Comparison of ENCODE assay signal across 8 cellular contexts in the genomic region with DNA sequence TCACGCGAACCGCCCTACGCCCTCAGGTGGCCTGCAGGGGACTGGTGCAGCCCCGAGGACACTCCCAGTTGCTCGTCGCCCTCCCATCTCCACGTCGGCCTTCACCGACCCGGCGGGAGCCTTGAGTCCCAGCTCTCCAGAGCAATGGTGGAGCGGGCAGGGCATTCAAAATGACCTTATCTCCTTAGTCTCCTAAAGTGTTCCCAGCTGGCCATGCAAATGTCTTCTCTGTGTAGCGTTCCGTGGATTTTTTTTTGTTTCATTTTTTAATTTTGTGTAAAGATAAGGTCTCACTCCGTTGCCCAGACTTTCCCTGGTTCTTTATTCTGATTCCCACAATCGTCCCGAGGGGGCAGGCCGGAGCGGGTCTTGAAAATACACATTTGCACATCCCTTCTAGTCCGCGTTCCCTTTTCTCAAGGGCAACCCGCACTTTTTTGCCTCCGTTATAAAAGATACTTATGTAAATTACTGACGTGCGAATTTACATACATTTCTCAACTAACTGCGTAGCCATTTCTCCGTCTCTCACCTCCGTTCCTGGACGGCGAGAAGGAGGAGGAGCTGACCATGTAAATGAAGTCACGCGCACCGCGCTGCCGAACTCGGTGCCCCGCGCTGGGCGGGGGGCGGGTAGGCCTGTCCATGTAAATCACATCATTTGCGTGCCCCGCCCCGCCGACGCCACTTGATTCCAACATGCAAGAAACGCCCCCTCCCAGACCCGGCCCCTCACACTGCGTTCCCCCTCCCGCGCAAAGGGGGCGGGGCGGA. TPM values are rescaled to one million over a fixed set of nuclear protein-coding genes. Genes with fewer than 3 reads are reported as not detected.
DNase-seq lines count a peak whose midpoint lies in the region; ATAC-seq and TF ChIP-seq lines count a peak whose summit lies in the region.

No MANE protein-coding gene starts in this region.

- H3K36me3 ChIP-seq in BJ (ENCODE audit: control insufficient read depth, insufficient read depth, low read length), result peaks cover 18% of the 10 kb centered on the region

- DNase-seq in BJ (ENCODE audit: low read depth), result peak; percentile 97
- DNase-seq in NCI-H460 (ENCODE audit: extremely low read depth, low read depth), result peak; percentile 98
- DNase-seq in activated CD4-positive, alpha-beta T cell treated with anti-CD3 and anti-CD28 coated beads for 1 hour, result peak; percentile 100
- peak; percentile 100 for DNase-seq in choroid plexus epithelial cell (ENCODE audit: low read depth)
- DNase-seq in kidney glomerular epithelial cell (lab: John Stamatoyannopoulos, UW), result peak; percentile 97
- peak; percentile 100 for DNase-seq in stimulated activated CD4-positive, alpha-beta T cell treated with anti-CD3 and anti-CD28 coated beads, Interleukin-15, amount 100 ng/mL, for 48 hours (ENCODE audit: low read depth in 2 of 2)

- H3K27me3 ChIP-seq in BJ (ENCODE audit: control insufficient read depth, insufficient read depth, low read length), result no peaks in the 10 kb centered on the region

- POLR2A ChIA-PET in BJ (lab: Charles Lee), result interaction anchor here (0.6 to 0.7 kb wide), 3 partner anchors 10 to 435 kb away, joined by 3 to 6 read pairs (median 3); a partner anchor contains a TSS

- peak overlapping the region; percentile 43 for H3K4me3 ChIP-seq in BJ (ENCODE audit: low read depth, low read length)
- H3K4me3 ChIP-seq in choroid plexus epithelial cell (ENCODE audit: low read depth, low read length), result peak overlapping the region; percentile 63

- TF ChIP-seq POLR2A in GM19193 (IDR thresholded peaks at IDR 0.05; ENCODE audit: extremely low read depth, insufficient read depth, insufficient read length), result peak; percentile 73

- peak; percentile 55 for TF ChIP-seq CTCF in BJ (IDR thresholded peaks at IDR 0.05; ENCODE audit: insufficient read depth, low read depth, low read length)
- TF ChIP-seq CTCF in choroid plexus epithelial cell (conservative IDR thresholded peaks at IDR 0.05; ENCODE audit: low read depth, low read length), result peak; percentile 70

- ATAC-seq in HG03432 (IDR thresholded peaks at IDR 0.05; ENCODE audit: unreplicated experiment), result peak; percentile 77

- CTCF ChIA-PET in BJ (lab: Yijun Ruan, JAX), result interaction anchor here (0.7 to 1.8 kb wide), 8 partner anchors 9 to 434 kb away, joined by 3 to 11 read pairs (median 4); a partner anchor contains a TSS

RNA-seq across cellular contexts. Expression of a gene that starts 0.6 kb away (rescaled TPM):
- 39.3 and 65.5 TPM in 2 replicates for polyA plus RNA-seq in BJ (2011; rRNA removed)
- polyA minus RNA-seq in BJ (2011; rRNA and poly(A)+ RNA removed), result 40.0 and 58.2 TPM in 2 replicates
- 20.7 and 25.0 TPM in 2 replicates for total RNA-seq in NCI-H460 (2014; rRNA removed; shearing (Covaris generic))
- polyA plus RNA-seq in NCI-H460 (2014; cell fraction: nucleus; rRNA removed), result 49.9 and 55.3 TPM in 2 replicates

RNA-seq across cellular contexts. Expression of a gene that starts 20.4 kb away (rescaled TPM):
- polyA plus RNA-seq in BJ (2011; rRNA removed), result 16.5 and 25.4 TPM in 2 replicates
- polyA minus RNA-seq in BJ (2011; rRNA and poly(A)+ RNA removed), result 6.4 and 10.0 TPM in 2 replicates
- 7.4 and 9.7 TPM in 2 replicates for total RNA-seq in NCI-H460 (2014; rRNA removed; shearing (Covaris generic))
- 11.3 and 14.8 TPM in 2 replicates for polyA plus RNA-seq in NCI-H460 (2014; cell fraction: nucleus; rRNA removed)

RNA-seq across cellular contexts. Expression of a gene that starts 23.1 kb away (rescaled TPM):
- not detected in 2 replicates for polyA plus RNA-seq in BJ (2011; rRNA removed)
- not detected in 2 replicates for polyA minus RNA-seq in BJ (2011; rRNA and poly(A)+ RNA removed)
- not detected in 2 replicates for total RNA-seq in NCI-H460 (2014; rRNA removed; shearing (Covaris generic))
- polyA plus RNA-seq in NCI-H460 (2014; cell fraction: nucleus; rRNA removed), result not detected in 2 replicates

RNA-seq across cellular contexts. Expression of a gene that starts 47.4 kb away (rescaled TPM):
- polyA plus RNA-seq in BJ (2011; rRNA removed), result 92.2 and 167 TPM in 2 replicates
- 90.9 and 160 TPM in 2 replicates for polyA minus RNA-seq in BJ (2011; rRNA and poly(A)+ RNA removed)
- 185 and 211 TPM in 2 replicates for total RNA-seq in NCI-H460 (2014; rRNA removed; shearing (Covaris generic))
- polyA plus RNA-seq in NCI-H460 (2014; cell fraction: nucleus; rRNA removed), result 75.4 and 76.5 TPM in 2 replicates

RNA-seq across cellular contexts. Expression of a gene that starts 48.1 kb away (rescaled TPM):
- 3.9 and 5.5 TPM in 2 replicates for polyA plus RNA-seq in BJ (2011; rRNA removed)
- polyA minus RNA-seq in BJ (2011; rRNA and poly(A)+ RNA removed), result 5.0 and 5.8 TPM in 2 replicates
- total RNA-seq in NCI-H460 (2014; rRNA removed; shearing (Covaris generic)), result 1.6 and 2.1 TPM in 2 replicates
- polyA plus RNA-seq in NCI-H460 (2014; cell fraction: nucleus; rRNA removed), result 1.2 and 2.0 TPM in 2 replicates

Comparison
In these comparisons a context has a peak if more than half of its experiments do, and no peak if none do; other contexts are left out.
1. Peak in every context shown above with its lines: DNase-seq, ATAC-seq and H3K4me3 ChIP-seq.